Comparison of ENCODE assay signal across 16 cellular contexts in genomic region chr4:14700083-14700482, GRCh38.
A peak's percentile ranks its signal among the peaks of the same experiment; 100 is the strongest.
DNase-seq lines count a peak whose midpoint lies in the region; ATAC-seq and TF ChIP-seq lines count a peak whose summit lies in the region.
"Had no signal": no experiment of that assay in that cellular context is flagged by ENCODE, and none has a peak within 500 bp of the region (broad histone marks: within the 10 kb centered on the region; RNA-seq: fewer than 3 reads in every experiment).

No MANE protein-coding gene starts in this region.

- intact Hi-C loops in left ventricle myocardium superior (cut with micrococcal nuclease) = no loop called here

- no peak overlapping the region for H3K27ac ChIP-seq in RWPE1
- H3K27ac ChIP-seq: 22Rv1; BLaER1 treated with 17β-estradiol and CSF1 and Interleukin-3, amounts not matched to agents 10 nM and 100 nM had no signal

- DNase-seq in NCI-H1417 (lab: John Stamatoyannopoulos, UW) = peak in 2 of 3 experiments; percentile 25 to 43
- no peak for DNase-seq in NCI-H1417 treated with DMSO at 0.1 percent for 48 hours (lab: John Stamatoyannopoulos, UW)
- no peak for DNase-seq in choroid plexus epithelial cell (ENCODE audit: low read depth)
- DNase-seq in fibroblast of mammary gland (ENCODE audit: low read depth) = peak; percentile 7
- no peak for DNase-seq in RWPE1 (ENCODE audit: low spot score)
- no peak for DNase-seq in left ventricle myocardium superior
- DNase-seq: Calu3; CD4-positive, CD25-positive, alpha-beta regulatory T cell; DMS 273 treated with DMSO at 0.1 percent for 48 hours; DMS79; IMR-90 had no signal

- CTCF ChIA-PET in RWPE1 (lab: Yijun Ruan, JAX) = no interaction called here

- peak; percentile 10 for TF ChIP-seq CTCF in choroid plexus epithelial cell (conservative IDR thresholded peaks at IDR 0.05; ENCODE audit: low read depth, low read length)
- no peak for TF ChIP-seq CTCF in fibroblast of mammary gland (conservative IDR thresholded peaks at IDR 0.05; ENCODE audit: control insufficient read depth, insufficient read depth, low read depth, low read length)
- no peak for TF ChIP-seq CTCF in RWPE1 (conservative IDR thresholded peaks at IDR 0.05; ENCODE audit: low read depth)

- H3K4me3 ChIP-seq in choroid plexus epithelial cell (ENCODE audit: low read depth, low read length) (no peak overlapping the region), fibroblast of mammary gland (ENCODE audit: control insufficient read depth, low read depth, low read length) (no peak overlapping the region)
- H3K4me3 ChIP-seq: BLaER1 treated with 17β-estradiol and CSF1 and Interleukin-3, amounts not matched to agents 10 nM and 100 nM; GM12878 had no signal

- POLR2A ChIA-PET in RWPE1 (lab: Yijun Ruan, JAX; ENCODE audit: low non-redundant PET) = no interaction called here

- ATAC-seq in GM18502 (IDR thresholded peaks at IDR 0.05; ENCODE audit: poor library complexity, unreplicated experiment) (no peak), GM21529 (IDR thresholded peaks at IDR 0.05; ENCODE audit: unreplicated experiment) (no peak), left ventricle myocardium superior (no peak)
- ATAC-seq: GM12878 had no signal

Comparison
In these comparisons a context has a peak if more than half of its experiments do, and no peak if none do; other contexts are left out.
1. DNase-seq: peak in NCI-H1417 (2 of 3) and fibroblast of mammary gland (single experiment); none in NCI-H1417 treated with DMSO at 0.1 percent for 48 hours (single experiment), choroid plexus epithelial cell (single experiment), RWPE1 (single experiment) and left ventricle myocardium superior (single experiment).